Comparison of ENCODE assay signal across 26 cellular contexts in genomic region chr1:2473198-2473597, GRCh38. TPM values are rescaled to one million over a fixed set of nuclear protein-coding genes. Genes with fewer than 3 reads are reported as not detected.
"Had no signal": no experiment of that assay in that cellular context is flagged by ENCODE, and none has a peak within 500 bp of the region (broad histone marks: within the 10 kb centered on the region; RNA-seq: fewer than 3 reads in every experiment).

No MANE protein-coding gene starts in this region.

- H3K4me3 ChIP-seq: colonic mucosa, gastrocnemius medialis, heart left ventricle, hepatocyte, ovary, right atrium auricular region, sigmoid colon, testis, tibial artery had no signal

- DNase-seq: colonic mucosa; effector CD8-positive, alpha-beta T cell; endodermal cell; foreskin fibroblast; gastrocnemius medialis; heart left ventricle; kidney; mesendoderm; midbrain; naive thymus-derived CD4-positive, alpha-beta T cell; occipital lobe; ovary; sigmoid colon; stimulated activated CD4-positive, alpha-beta T cell treated with anti-CD3 and anti-CD28 coated beads, Interleukin-2, amount 100 ng/mL, for 24 hours; stimulated activated CD4-positive, alpha-beta T cell treated with anti-CD3 and anti-CD28 coated beads, Interleukin-4, amount 100 ng/mL, for 24 hours; stimulated activated naive CD4-positive, alpha-beta T cell treated with Interleukin-2 at 50 U/mL for 16 hours; substantia nigra; testis; tibial artery had no signal

- H2AFZ ChIP-seq: hepatocyte had no signal

- H3K9me3 ChIP-seq: colonic mucosa, gastrocnemius medialis, heart left ventricle, ovary, right atrium auricular region, sigmoid colon, testis, tibial artery had no signal

- H3K4me1 ChIP-seq: gastrocnemius medialis, sigmoid colon had no signal

- H3K27ac ChIP-seq: colonic mucosa, epithelial cell of prostate, gastrocnemius medialis, heart left ventricle, hepatocyte, ovary, right atrium auricular region, sigmoid colon, tibial artery had no signal

- ATAC-seq: esophagus mucosa; gastrocnemius medialis; heart left ventricle; left lobe of liver; naive thymus-derived CD4-positive, alpha-beta T cell; stimulated activated effector memory CD8-positive, alpha-beta T cell treated with anti-CD3 and anti-CD28 coated beads, Interleukin-12 subunit alpha, Interleukin-12 subunit beta, amount 100 ng/mL, for 72 hours had no signal

- H3K36me3 ChIP-seq: colonic mucosa, gastrocnemius medialis, heart left ventricle, ovary, right atrium auricular region, sigmoid colon, tibial artery had no signal

- H3K4me2 ChIP-seq: hepatocyte had no signal

- H3K27me3 ChIP-seq: colonic mucosa, ovary, right atrium auricular region, testis had no signal

RNA-seq across cellular contexts. Expression of gene HES5, which starts 56.9 kb away (rescaled TPM):
- polyA plus RNA-seq: liver; naive thymus-derived CD4-positive, alpha-beta T cell had no signal
